Comparison of ENCODE assay signal across 7 cellular contexts in genomic region chr9:131271016-131271273, GRCh38. TPM values are rescaled to one million over a fixed set of nuclear protein-coding genes. Genes with fewer than 3 reads are reported as not detected.
DNase-seq lines count a peak whose midpoint lies in the region; ATAC-seq and TF ChIP-seq lines count a peak whose summit lies in the region.
"Not testable (repeated sequence)": the region's sequence is repeated elsewhere in the genome, so short reads cannot be mapped to it uniquely, and the experiment has no call there.

No MANE protein-coding gene starts in this region.

- not testable (repeated sequence) for H3K36me3 ChIP-seq in left ventricle myocardium inferior

- not testable (repeated sequence) for ATAC-seq in T-helper 17 cell; central memory CD8-positive, alpha-beta T cell (replicated peaks; ENCODE audit: extremely low read depth, poor library complexity, severe bottlenecking); naive thymus-derived CD8-positive, alpha-beta T cell

- peak overlapping the region; percentile 99 for H3K27ac Mint-ChIP-seq in T-helper 17 cell
- peak overlapping the region; percentile 86 for H3K27ac Mint-ChIP-seq in activated T-helper 1 cell treated with anti-CD3 and anti-CD28 coated beads, Interleukin-12 subunit alpha, Interleukin-12 subunit beta, Interleukin-2, Interleukin-4 antibody, amounts not matched to agents 30 ng/mL and 10 ng/mL and 1 ng/mL, durations not matched to agents 14 hours and 24 hours and 36 hours
- peak overlapping the region; percentile 97 for H3K27ac Mint-ChIP-seq in central memory CD8-positive, alpha-beta T cell (ENCODE audit: low read depth)
- peak overlapping the region; percentile 94 to 100 (median 99) for H3K27ac Mint-ChIP-seq in naive thymus-derived CD8-positive, alpha-beta T cell
- peak overlapping the region; percentile 97 for H3K27ac Mint-ChIP-seq in stimulated activated naive CD8-positive, alpha-beta T cell treated with anti-CD3 and anti-CD28 coated beads, Interleukin-15, Interleukin-2, amounts not matched to agents 100 ng/mL and 50 ng/mL, for 24 hours

- not testable (repeated sequence) for H3K9me3 ChIP-seq in T-helper 17 cell (ENCODE audit: control insufficient read depth, low read length, poor library complexity, severe bottlenecking); left ventricle myocardium inferior (replicated peaks)

- POLR2A ChIA-PET in naive thymus-derived CD8-positive, alpha-beta T cell (lab: Charles Lee) = interaction anchor here (0.7 to 27.2 kb wide), 8 partner anchors 3 to 468 kb away, joined by 3 to 1403 read pairs (median 8); partner anchors contain the start of genes FAM78A, NUP214 and PLPP7

- not testable (repeated sequence) for DNase-seq in GM12865 (ENCODE audit: low read depth); T-helper 17 cell; activated T-helper 1 cell treated with anti-CD3 and anti-CD28 coated beads, Interleukin-12 subunit alpha, Interleukin-12 subunit beta, Interleukin-2, Interleukin-4 antibody, amounts not matched to agents 30 ng/mL and 10 ng/mL and 1 ng/mL, durations not matched to agents 14 hours and 24 hours and 36 hours (ENCODE audit: low spot score); central memory CD8-positive, alpha-beta T cell (ENCODE audit: low spot score in 2 of 2); left ventricle myocardium inferior; naive thymus-derived CD8-positive, alpha-beta T cell

- H3K9me3 Mint-ChIP-seq in activated T-helper 1 cell treated with anti-CD3 and anti-CD28 coated beads, Interleukin-12 subunit alpha, Interleukin-12 subunit beta, Interleukin-2, Interleukin-4 antibody, amounts not matched to agents 30 ng/mL and 10 ng/mL and 1 ng/mL, durations not matched to agents 14 hours and 24 hours and 36 hours; central memory CD8-positive, alpha-beta T cell; naive thymus-derived CD8-positive, alpha-beta T cell; stimulated activated naive CD8-positive, alpha-beta T cell treated with anti-CD3 and anti-CD28 coated beads, Interleukin-15, Interleukin-2, amounts not matched to agents 100 ng/mL and 50 ng/mL, for 24 hours: not testable (repeated sequence)

- H3K4me3 ChIP-seq in GM12865 (ENCODE audit: low read depth, low read length) (peak overlapping the region; percentile 79), left ventricle myocardium inferior (peak overlapping the region; percentile 96)

- H3K4me1 Mint-ChIP-seq in T-helper 17 cell = peaks cover 58% of the 10 kb centered on the region
- H3K4me1 Mint-ChIP-seq in activated T-helper 1 cell treated with anti-CD3 and anti-CD28 coated beads, Interleukin-12 subunit alpha, Interleukin-12 subunit beta, Interleukin-2, Interleukin-4 antibody, amounts not matched to agents 30 ng/mL and 10 ng/mL and 1 ng/mL, durations not matched to agents 14 hours and 24 hours and 36 hours (ENCODE audit: low read depth) = peaks cover 71% of the 10 kb centered on the region
- H3K4me1 Mint-ChIP-seq in central memory CD8-positive, alpha-beta T cell = peaks cover 61% of the 10 kb centered on the region
- peaks cover 29 to 75% (median 51%) of the 10 kb centered on the region in 4 donors for H3K4me1 Mint-ChIP-seq in naive thymus-derived CD8-positive, alpha-beta T cell
- peaks cover 67% of the 10 kb centered on the region for H3K4me1 Mint-ChIP-seq in stimulated activated naive CD8-positive, alpha-beta T cell treated with anti-CD3 and anti-CD28 coated beads, Interleukin-15, Interleukin-2, amounts not matched to agents 100 ng/mL and 50 ng/mL, for 24 hours (ENCODE audit: low read depth)

- not testable (repeated sequence) for H3K27me3 Mint-ChIP-seq in T-helper 17 cell; activated T-helper 1 cell treated with anti-CD3 and anti-CD28 coated beads, Interleukin-12 subunit alpha, Interleukin-12 subunit beta, Interleukin-2, Interleukin-4 antibody, amounts not matched to agents 30 ng/mL and 10 ng/mL and 1 ng/mL, durations not matched to agents 14 hours and 24 hours and 36 hours (ENCODE audit: insufficient read depth); central memory CD8-positive, alpha-beta T cell; naive thymus-derived CD8-positive, alpha-beta T cell; stimulated activated naive CD8-positive, alpha-beta T cell treated with anti-CD3 and anti-CD28 coated beads, Interleukin-15, Interleukin-2, amounts not matched to agents 100 ng/mL and 50 ng/mL, for 24 hours

- peak overlapping the region; percentile 98 for H3K4me3 Mint-ChIP-seq in T-helper 17 cell
- H3K4me3 Mint-ChIP-seq in activated T-helper 1 cell treated with anti-CD3 and anti-CD28 coated beads, Interleukin-12 subunit alpha, Interleukin-12 subunit beta, Interleukin-2, Interleukin-4 antibody, amounts not matched to agents 30 ng/mL and 10 ng/mL and 1 ng/mL, durations not matched to agents 14 hours and 24 hours and 36 hours = peak overlapping the region; percentile 100
- peak overlapping the region; percentile 93 for H3K4me3 Mint-ChIP-seq in central memory CD8-positive, alpha-beta T cell
- H3K4me3 Mint-ChIP-seq in naive thymus-derived CD8-positive, alpha-beta T cell = peak overlapping the region; percentile 93 to 100 (median 99)
- peak overlapping the region; percentile 92 for H3K4me3 Mint-ChIP-seq in stimulated activated naive CD8-positive, alpha-beta T cell treated with anti-CD3 and anti-CD28 coated beads, Interleukin-15, Interleukin-2, amounts not matched to agents 100 ng/mL and 50 ng/mL, for 24 hours

- peak overlapping the region; percentile 99 for H3K27ac ChIP-seq in left ventricle myocardium inferior (replicated peaks)

- intact Hi-C loops in activated T-helper 1 cell treated with anti-CD3 and anti-CD28 coated beads, Interleukin-12 subunit alpha, Interleukin-12 subunit beta, Interleukin-2, Interleukin-4 antibody, amounts not matched to agents 30 ng/mL and 10 ng/mL and 1 ng/mL, durations not matched to agents 14 hours and 24 hours and 36 hours (cut with micrococcal nuclease) = loop anchor here (1.0 to 5.0 kb wide), 4 partner anchors 126 to 1384 kb away; partner anchors contain the start of gene EXOSC2
- intact Hi-C loops in left ventricle myocardium inferior (cut with micrococcal nuclease) = not testable (repeated sequence)

- TF ChIP-seq CTCF in GM12865 (IDR thresholded peaks at IDR 0.05; ENCODE audit: insufficient read depth, low read depth, low read length, missing control alignments); left ventricle myocardium inferior (IDR thresholded peaks at IDR 0.05; ENCODE audit: borderline replicate concordance): not testable (repeated sequence)

- peaks cover 99% of the 10 kb centered on the region for H3K4me1 ChIP-seq in left ventricle myocardium inferior

- not testable (repeated sequence) for H3K36me3 Mint-ChIP-seq in T-helper 17 cell (ENCODE audit: low read depth)
- H3K36me3 Mint-ChIP-seq in activated T-helper 1 cell treated with anti-CD3 and anti-CD28 coated beads, Interleukin-12 subunit alpha, Interleukin-12 subunit beta, Interleukin-2, Interleukin-4 antibody, amounts not matched to agents 30 ng/mL and 10 ng/mL and 1 ng/mL, durations not matched to agents 14 hours and 24 hours and 36 hours (ENCODE audit: low read depth) = peaks cover 45% of the 10 kb centered on the region
- peaks cover 56% of the 10 kb centered on the region for H3K36me3 Mint-ChIP-seq in central memory CD8-positive, alpha-beta T cell (ENCODE audit: insufficient read depth)
- H3K36me3 Mint-ChIP-seq in naive thymus-derived CD8-positive, alpha-beta T cell = peaks cover 26 to 40% (median 27%) of the 10 kb centered on the region in 3 donors
- peaks cover 35% of the 10 kb centered on the region for H3K36me3 Mint-ChIP-seq in stimulated activated naive CD8-positive, alpha-beta T cell treated with anti-CD3 and anti-CD28 coated beads, Interleukin-15, Interleukin-2, amounts not matched to agents 100 ng/mL and 50 ng/mL, for 24 hours (ENCODE audit: low read depth)

- not testable (repeated sequence) for H3K27me3 ChIP-seq in left ventricle myocardium inferior (ENCODE audit: low read depth)

RNA-seq across cellular contexts. Expression of gene FAM78A, which starts 5.4 kb away (rescaled TPM):
- 10 to 100 TPM; 59.5 to 60.4 TPM for total RNA-seq in T-helper 17 cell
- 52.8 and 54.3 TPM in 2 replicates for total RNA-seq in activated T-helper 1 cell treated with anti-CD3 and anti-CD28 coated beads, Interleukin-12 subunit alpha, Interleukin-12 subunit beta, Interleukin-2, Interleukin-4 antibody, amounts not matched to agents 30 ng/mL and 10 ng/mL and 1 ng/mL, durations not matched to agents 14 hours and 24 hours and 36 hours
- 47.3 TPM for total RNA-seq in left ventricle myocardium inferior
- 10 to 100 TPM; 79.6 to 80.9 TPM for total RNA-seq in naive thymus-derived CD8-positive, alpha-beta T cell
- polyA plus RNA-seq in naive thymus-derived CD8-positive, alpha-beta T cell = 10 to 100 TPM; 12.2 to 28.1 (median 12.7) TPM

RNA-seq across cellular contexts. Expression of gene PLPP7, which starts 18.6 kb away (rescaled TPM):
- total RNA-seq in T-helper 17 cell (under 1 TPM in 1 of 2 donors, not detected in 1; 0.17 TPM), left ventricle myocardium inferior (120 TPM)
- total RNA-seq in activated T-helper 1 cell treated with anti-CD3 and anti-CD28 coated beads, Interleukin-12 subunit alpha, Interleukin-12 subunit beta, Interleukin-2, Interleukin-4 antibody, amounts not matched to agents 30 ng/mL and 10 ng/mL and 1 ng/mL, durations not matched to agents 14 hours and 24 hours and 36 hours = 0.10 TPM in 1 of 2 replicates, not detected in the other
- under 1 TPM; 0.82 to 0.86 TPM for total RNA-seq in naive thymus-derived CD8-positive, alpha-beta T cell
- under 1 TPM in 2 of 3 donors, not detected in 1; 0.45 to 0.57 TPM for polyA plus RNA-seq in naive thymus-derived CD8-positive, alpha-beta T cell

Comparison
In these comparisons a context has a peak if more than half of its experiments do, and no peak if none do; other contexts are left out.
1. RNA of gene PLPP7, which starts 18.6 kb away (total RNA-seq): 120 TPM in left ventricle myocardium inferior (single experiment); 0.82 to 0.86 TPM in naive thymus-derived CD8-positive, alpha-beta T cell, 0.17 TPM in T-helper 17 cell and 0.10 TPM in activated T-helper 1 cell treated with anti-CD3 and anti-CD28 coated beads, Interleukin-12 subunit alpha, Interleukin-12 subunit beta, Interleukin-2, Interleukin-4 antibody, amounts not matched to agents 30 ng/mL and 10 ng/mL and 1 ng/mL, durations not matched to agents 14 hours and 24 hours and 36 hours; every median in the first group is over 10 times any median in the second.
2. Peak in every context shown above with its lines, with median percentiles within 50 percentile points of each other: H3K27ac Mint-ChIP-seq and H3K4me3 Mint-ChIP-seq.